10 cellular contexts compared by ENCODE assay signal in genomic region chr14:74400919-74401503, GRCh38. TPM values are rescaled to one million over a fixed set of nuclear protein-coding genes. Genes with fewer than 3 reads are reported as not detected.
DNase-seq lines count a peak whose midpoint lies in the region; ATAC-seq and TF ChIP-seq lines count a peak whose summit lies in the region.
"Had no signal": no experiment of that assay in that cellular context is flagged by ENCODE, and none has a peak within 500 bp of the region (broad histone marks: within the 10 kb centered on the region; RNA-seq: fewer than 3 reads in every experiment).

No MANE protein-coding gene starts in this region.

- no peaks in the 10 kb centered on the region for H3K36me3 ChIP-seq in neural progenitor cell

- H3K79me2 ChIP-seq in neural progenitor cell (ENCODE audit: low read depth): no peaks in the 10 kb centered on the region

- no peak overlapping the region for H3K4me3 ChIP-seq in neural progenitor cell

- in situ Hi-C loops in GM13977 (cut with MboI; ENCODE audit: low pct_unique_long_range_greater_than_20kb, low sequenced_read_pairs, unreplicated experiment): no loop called here

- TF ChIP-seq CTCF in GM13977 (IDR thresholded peaks at IDR 0.05; ENCODE audit: extremely low read depth, insufficient read depth, missing control alignments) (no peak), neural progenitor cell (IDR thresholded peaks at IDR 0.05) (no peak)

- peak overlapping the region; percentile 58 for H3K4me3 Mint-ChIP-seq in activated naive CD8-positive, alpha-beta T cell treated with anti-CD3 and anti-CD28 coated beads for 36 hours
- H3K4me3 Mint-ChIP-seq in neural progenitor cell: peak overlapping the region; percentile 12

- peak; percentile 26 for DNase-seq in GM13977 (ENCODE audit: low spot score)
- DNase-seq in activated naive CD8-positive, alpha-beta T cell treated with anti-CD3 and anti-CD28 coated beads for 36 hours: no peak
- DNase-seq in neural progenitor cell (ENCODE audit: low spot score): no peak
- no peak for DNase-seq in NCI-H1092 treated with DMSO at 0.1 percent for 48 hours (lab: John Stamatoyannopoulos, UW)
- no peak for DNase-seq in dedifferentiated amniotic fluid mesenchymal stem cell (ENCODE audit: extremely low spot score)
- no peak for DNase-seq in GDM1 (lab: John Stamatoyannopoulos, UW)

- no peaks in the 10 kb centered on the region for H3K9me3 Mint-ChIP-seq in activated naive CD8-positive, alpha-beta T cell treated with anti-CD3 and anti-CD28 coated beads for 36 hours
- no peaks in the 10 kb centered on the region for H3K9me3 Mint-ChIP-seq in neural progenitor cell

- peak overlapping the region; percentile 71 for H3K27ac Mint-ChIP-seq in activated naive CD8-positive, alpha-beta T cell treated with anti-CD3 and anti-CD28 coated beads for 36 hours
- H3K27ac Mint-ChIP-seq in neural progenitor cell: no peak overlapping the region

- peak overlapping the region; percentile 66 for H3K4me2 ChIP-seq in neural progenitor cell
- H3K4me2 ChIP-seq: SK-N-SH had no signal

- no peak overlapping the region for H3K27ac ChIP-seq in neural progenitor cell

- no peaks in the 10 kb centered on the region for H3K36me3 Mint-ChIP-seq in activated naive CD8-positive, alpha-beta T cell treated with anti-CD3 and anti-CD28 coated beads for 36 hours
- no peaks in the 10 kb centered on the region for H3K36me3 Mint-ChIP-seq in neural progenitor cell

- H3K27me3 Mint-ChIP-seq in activated naive CD8-positive, alpha-beta T cell treated with anti-CD3 and anti-CD28 coated beads for 36 hours: no peaks in the 10 kb centered on the region
- H3K27me3 Mint-ChIP-seq in neural progenitor cell (ENCODE audit: insufficient read depth, low read depth): peaks cover 10% of the 10 kb centered on the region

- peaks cover 23% of the 10 kb centered on the region for H3F3A ChIP-seq in neural progenitor cell (ENCODE audit: low read depth)

- H3K4me1 Mint-ChIP-seq in activated naive CD8-positive, alpha-beta T cell treated with anti-CD3 and anti-CD28 coated beads for 36 hours: peaks cover 11% of the 10 kb centered on the region
- H3K4me1 Mint-ChIP-seq in neural progenitor cell: peaks cover 32% of the 10 kb centered on the region

- peak; percentile 6 for ATAC-seq in HG02759 (IDR thresholded peaks at IDR 0.05; ENCODE audit: unreplicated experiment)

- no peaks in the 10 kb centered on the region for H3K9me3 ChIP-seq in neural progenitor cell (ENCODE audit: low read depth)
- H3K9me3 ChIP-seq: SK-N-SH had no signal

- no peak overlapping the region for H3K9ac ChIP-seq in neural progenitor cell
- H3K9ac ChIP-seq: SK-N-SH had no signal

- H2AFZ ChIP-seq in neural progenitor cell (replicated peaks): peak overlapping the region; percentile 85

- H4K20me1 ChIP-seq in neural progenitor cell (ENCODE audit: low read depth): no peaks in the 10 kb centered on the region

- H3K27me3 ChIP-seq in neural progenitor cell: no peaks in the 10 kb centered on the region

- H3K4me1 ChIP-seq in neural progenitor cell: peaks cover 41% of the 10 kb centered on the region

RNA-seq across cellular contexts. Expression of gene SYNDIG1L, which starts 25.0 kb away (rescaled TPM):
- total RNA-seq in activated naive CD8-positive, alpha-beta T cell treated with anti-CD3 and anti-CD28 coated beads for 36 hours: not detected
- 0.40 TPM in 1 of 2 replicates, not detected in the other for total RNA-seq in neural progenitor cell (ENCODE audit: low replicate concordance)
- total RNA-seq: fibroblast of villous mesenchyme, M059J had no signal

RNA-seq across cellular contexts. Expression of gene VRTN, which starts 52.7 kb away (rescaled TPM):
- total RNA-seq in activated naive CD8-positive, alpha-beta T cell treated with anti-CD3 and anti-CD28 coated beads for 36 hours: not detected
- 7.9 and 18.6 TPM in 2 replicates for total RNA-seq in neural progenitor cell (ENCODE audit: low replicate concordance)
- total RNA-seq: fibroblast of villous mesenchyme, M059J had no signal
